8 cellular contexts compared by ENCODE assay signal in the genomic region with DNA sequence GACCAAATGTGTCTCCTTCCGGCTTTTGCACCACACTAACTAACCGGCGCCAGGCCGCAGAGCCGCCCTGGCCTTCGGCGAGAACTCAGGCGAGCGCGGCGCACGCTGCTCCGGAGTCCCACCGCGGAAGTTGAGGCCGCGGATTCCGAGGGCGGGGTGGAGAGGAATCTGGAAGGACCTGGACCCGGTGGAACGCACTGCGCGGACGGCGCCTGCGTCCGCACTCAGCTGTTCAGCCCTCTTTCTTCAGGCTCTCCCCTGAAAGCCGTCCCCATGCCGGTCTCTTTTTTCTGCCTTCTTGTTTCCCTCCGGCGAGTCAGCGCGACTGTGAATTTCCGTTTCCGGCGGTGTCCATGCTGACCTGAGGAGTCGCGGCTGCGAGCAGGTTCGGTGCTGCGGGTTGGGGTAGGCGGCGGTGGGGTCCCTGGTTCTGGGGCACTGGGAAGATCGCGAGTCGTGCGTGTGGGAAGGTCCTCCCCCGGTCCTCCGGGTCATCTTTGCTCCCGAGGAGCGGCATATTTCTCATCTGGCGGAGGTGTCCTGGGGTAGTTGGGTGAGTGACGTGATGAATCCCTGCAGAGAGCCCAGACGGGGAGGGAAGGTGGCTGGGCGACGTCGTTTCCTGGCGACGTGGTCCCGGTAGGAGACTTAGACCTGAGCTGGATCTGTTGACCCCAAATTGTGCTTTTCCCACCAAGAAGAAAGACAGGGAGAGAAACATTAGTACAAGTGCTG. TPM values are rescaled to one million over a fixed set of nuclear protein-coding genes. Genes with fewer than 3 reads are reported as not detected.
DNase-seq lines count a peak whose midpoint lies in the region; ATAC-seq and TF ChIP-seq lines count a peak whose summit lies in the region.

A gene with protein sequence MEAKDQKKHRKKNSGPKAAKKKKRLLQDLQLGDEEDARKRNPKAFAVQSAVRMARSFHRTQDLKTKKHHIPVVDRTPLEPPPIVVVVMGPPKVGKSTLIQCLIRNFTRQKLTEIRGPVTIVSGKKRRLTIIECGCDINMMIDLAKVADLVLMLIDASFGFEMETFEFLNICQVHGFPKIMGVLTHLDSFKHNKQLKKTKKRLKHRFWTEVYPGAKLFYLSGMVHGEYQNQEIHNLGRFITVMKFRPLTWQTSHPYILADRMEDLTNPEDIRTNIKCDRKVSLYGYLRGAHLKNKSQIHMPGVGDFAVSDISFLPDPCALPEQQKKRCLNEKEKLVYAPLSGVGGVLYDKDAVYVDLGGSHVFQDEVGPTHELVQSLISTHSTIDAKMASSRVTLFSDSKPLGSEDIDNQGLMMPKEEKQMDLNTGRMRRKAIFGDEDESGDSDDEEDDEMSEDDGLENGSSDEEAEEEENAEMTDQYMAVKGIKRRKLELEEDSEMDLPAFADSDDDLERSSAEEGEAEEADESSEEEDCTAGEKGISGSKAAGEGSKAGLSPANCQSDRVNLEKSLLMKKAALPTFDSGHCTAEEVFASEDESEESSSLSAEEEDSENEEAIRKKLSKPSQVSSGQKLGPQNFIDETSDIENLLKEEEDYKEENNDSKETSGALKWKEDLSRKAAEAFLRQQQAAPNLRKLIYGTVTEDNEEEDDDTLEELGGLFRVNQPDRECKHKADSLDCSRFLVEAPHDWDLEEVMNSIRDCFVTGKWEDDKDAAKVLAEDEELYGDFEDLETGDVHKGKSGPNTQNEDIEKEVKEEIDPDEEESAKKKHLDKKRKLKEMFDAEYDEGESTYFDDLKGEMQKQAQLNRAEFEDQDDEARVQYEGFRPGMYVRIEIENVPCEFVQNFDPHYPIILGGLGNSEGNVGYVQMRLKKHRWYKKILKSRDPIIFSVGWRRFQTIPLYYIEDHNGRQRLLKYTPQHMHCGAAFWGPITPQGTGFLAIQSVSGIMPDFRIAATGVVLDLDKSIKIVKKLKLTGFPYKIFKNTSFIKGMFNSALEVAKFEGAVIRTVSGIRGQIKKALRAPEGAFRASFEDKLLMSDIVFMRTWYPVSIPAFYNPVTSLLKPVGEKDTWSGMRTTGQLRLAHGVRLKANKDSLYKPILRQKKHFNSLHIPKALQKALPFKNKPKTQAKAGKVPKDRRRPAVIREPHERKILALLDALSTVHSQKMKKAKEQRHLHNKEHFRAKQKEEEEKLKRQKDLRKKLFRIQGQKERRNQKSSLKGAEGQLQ (plus strand): TSS at position 350 of the 735 bp plus-strand sequence. CDS start 1,600 bp downstream, outside the sequence.

- H3K27ac ChIP-seq in ectodermal cell (ENCODE audit: insufficient read depth, low read depth, low read length, poor library complexity, severe bottlenecking) (peak within 1 kb of the TSS; percentile 41), lower lobe of right lung (peak within 1 kb of the TSS; percentile 96)

- H3K4me1 ChIP-seq in ectodermal cell (ENCODE audit: control insufficient read depth, insufficient read depth, low read length) (no peaks in the 10 kb centered on the region), lower lobe of right lung (peaks cover 11% of the 10 kb centered on the region)

- TF ChIP-seq CTCF in GM20000 (IDR thresholded peaks at IDR 0.05; ENCODE audit: extremely low read depth, missing control alignments) (no peak), lower lobe of right lung (IDR thresholded peaks at IDR 0.05) (no peak)

- ATAC-seq in lower lobe of right lung = peak; percentile 98

- intact Hi-C loops in lower lobe of right lung (cut with DNase I) = no loop called here

- H3K36me3 ChIP-seq in ectodermal cell (ENCODE audit: control insufficient read depth, insufficient read depth, low read length) (peaks cover 7% of the 10 kb centered on the region), lower lobe of right lung (peaks cover 33% of the 10 kb centered on the region)

- H3K4me3 ChIP-seq in ectodermal cell (ENCODE audit: insufficient read depth, low read depth, low read length) (peak within 1 kb of the TSS; percentile 74), lower lobe of right lung (peak within 1 kb of the TSS; percentile 83)

- 1% methylated on average over 60 of the region's 60 CpGs for WGBS in ectodermal cell, 2 experiments

- DNase-seq in CMK (ENCODE audit: low read depth) (peak; percentile 73), GM20000 (ENCODE audit: low spot score) (peak; percentile 85), HS-5 (ENCODE audit: low read depth) (peak; percentile 83), NK-92 (lab: John Stamatoyannopoulos, UW; ENCODE audit: unreplicated experiment) (peak; percentile 19), lower lobe of right lung (peak; percentile 89)
- DNase-seq in activated CD8-positive, alpha-beta memory T cell treated with anti-CD3 and anti-CD28 coated beads for 1 hour (ENCODE audit: extremely low read depth in 1 of 2, low read depth in 1 of 2) = peak; percentile 69 to 73
- peak; percentile 57 to 81 (median 71) for DNase-seq in stimulated activated CD4-positive, alpha-beta T cell treated with anti-CD3 and anti-CD28 coated beads, TNF-alpha, amount 100 ng/mL, for 1 hour (ENCODE audit: low read depth in 3 of 3, low spot score in 1 of 3)

- H3K9me3 ChIP-seq in ectodermal cell (ENCODE audit: control insufficient read depth, low read length) (no peaks in the 10 kb centered on the region), lower lobe of right lung (no peaks in the 10 kb centered on the region)

- peaks cover 4% of the 10 kb centered on the region for H3K27me3 ChIP-seq in ectodermal cell (ENCODE audit: control insufficient read depth, insufficient read depth, low read length, poor library complexity, severe bottlenecking)
- H3K27me3 ChIP-seq in lower lobe of right lung (ENCODE audit: low read depth) = no peaks in the 10 kb centered on the region

RNA-seq across cellular contexts. Expression of the gene that starts here (rescaled TPM):
- 35.1 TPM for polyA plus RNA-seq in ectodermal cell (2013, experiment 1 of 4)
- 34.5 TPM for polyA plus RNA-seq in ectodermal cell (2013, experiment 2 of 4)
- 21.8 TPM for polyA plus RNA-seq in ectodermal cell (2013, experiment 3 of 4)
- polyA plus RNA-seq in ectodermal cell (2013, experiment 4 of 4) = 24.8 TPM
- total RNA-seq in lower lobe of right lung = 12.5 TPM

Comparison
In these comparisons a context has a peak if more than half of its experiments do, and no peak if none do; other contexts are left out.
1. Peak in every context shown above with its lines: DNase-seq, ATAC-seq, H3K4me3 ChIP-seq and H3K27ac ChIP-seq.
2. DNase-seq: peak in every context shown above with its lines; median percentile 89 in lower lobe of right lung; 85 in GM20000; 83 in HS-5; 73 in CMK; 71 in activated CD8-positive, alpha-beta memory T cell treated with anti-CD3 and anti-CD28 coated beads for 1 hour; 71 in stimulated activated CD4-positive, alpha-beta T cell treated with anti-CD3 and anti-CD28 coated beads, TNF-alpha, amount 100 ng/mL, for 1 hour; 19 in NK-92.